ENCODE assay signal across 1 cellular context in genomic region chr7:99677646-99678045, GRCh38.
A peak's percentile ranks its signal among the peaks of the same experiment; 100 is the strongest.
TF ChIP-seq lines count a peak whose summit lies in the region.

No MANE protein-coding gene starts in this region.

TF ChIP-seq in HepG2, 621 proteins besides CTCF, POLR2A, EP300 and RAD21 (continued from another document and continues in another):
- TF ChIP-seq, protein P1, sequence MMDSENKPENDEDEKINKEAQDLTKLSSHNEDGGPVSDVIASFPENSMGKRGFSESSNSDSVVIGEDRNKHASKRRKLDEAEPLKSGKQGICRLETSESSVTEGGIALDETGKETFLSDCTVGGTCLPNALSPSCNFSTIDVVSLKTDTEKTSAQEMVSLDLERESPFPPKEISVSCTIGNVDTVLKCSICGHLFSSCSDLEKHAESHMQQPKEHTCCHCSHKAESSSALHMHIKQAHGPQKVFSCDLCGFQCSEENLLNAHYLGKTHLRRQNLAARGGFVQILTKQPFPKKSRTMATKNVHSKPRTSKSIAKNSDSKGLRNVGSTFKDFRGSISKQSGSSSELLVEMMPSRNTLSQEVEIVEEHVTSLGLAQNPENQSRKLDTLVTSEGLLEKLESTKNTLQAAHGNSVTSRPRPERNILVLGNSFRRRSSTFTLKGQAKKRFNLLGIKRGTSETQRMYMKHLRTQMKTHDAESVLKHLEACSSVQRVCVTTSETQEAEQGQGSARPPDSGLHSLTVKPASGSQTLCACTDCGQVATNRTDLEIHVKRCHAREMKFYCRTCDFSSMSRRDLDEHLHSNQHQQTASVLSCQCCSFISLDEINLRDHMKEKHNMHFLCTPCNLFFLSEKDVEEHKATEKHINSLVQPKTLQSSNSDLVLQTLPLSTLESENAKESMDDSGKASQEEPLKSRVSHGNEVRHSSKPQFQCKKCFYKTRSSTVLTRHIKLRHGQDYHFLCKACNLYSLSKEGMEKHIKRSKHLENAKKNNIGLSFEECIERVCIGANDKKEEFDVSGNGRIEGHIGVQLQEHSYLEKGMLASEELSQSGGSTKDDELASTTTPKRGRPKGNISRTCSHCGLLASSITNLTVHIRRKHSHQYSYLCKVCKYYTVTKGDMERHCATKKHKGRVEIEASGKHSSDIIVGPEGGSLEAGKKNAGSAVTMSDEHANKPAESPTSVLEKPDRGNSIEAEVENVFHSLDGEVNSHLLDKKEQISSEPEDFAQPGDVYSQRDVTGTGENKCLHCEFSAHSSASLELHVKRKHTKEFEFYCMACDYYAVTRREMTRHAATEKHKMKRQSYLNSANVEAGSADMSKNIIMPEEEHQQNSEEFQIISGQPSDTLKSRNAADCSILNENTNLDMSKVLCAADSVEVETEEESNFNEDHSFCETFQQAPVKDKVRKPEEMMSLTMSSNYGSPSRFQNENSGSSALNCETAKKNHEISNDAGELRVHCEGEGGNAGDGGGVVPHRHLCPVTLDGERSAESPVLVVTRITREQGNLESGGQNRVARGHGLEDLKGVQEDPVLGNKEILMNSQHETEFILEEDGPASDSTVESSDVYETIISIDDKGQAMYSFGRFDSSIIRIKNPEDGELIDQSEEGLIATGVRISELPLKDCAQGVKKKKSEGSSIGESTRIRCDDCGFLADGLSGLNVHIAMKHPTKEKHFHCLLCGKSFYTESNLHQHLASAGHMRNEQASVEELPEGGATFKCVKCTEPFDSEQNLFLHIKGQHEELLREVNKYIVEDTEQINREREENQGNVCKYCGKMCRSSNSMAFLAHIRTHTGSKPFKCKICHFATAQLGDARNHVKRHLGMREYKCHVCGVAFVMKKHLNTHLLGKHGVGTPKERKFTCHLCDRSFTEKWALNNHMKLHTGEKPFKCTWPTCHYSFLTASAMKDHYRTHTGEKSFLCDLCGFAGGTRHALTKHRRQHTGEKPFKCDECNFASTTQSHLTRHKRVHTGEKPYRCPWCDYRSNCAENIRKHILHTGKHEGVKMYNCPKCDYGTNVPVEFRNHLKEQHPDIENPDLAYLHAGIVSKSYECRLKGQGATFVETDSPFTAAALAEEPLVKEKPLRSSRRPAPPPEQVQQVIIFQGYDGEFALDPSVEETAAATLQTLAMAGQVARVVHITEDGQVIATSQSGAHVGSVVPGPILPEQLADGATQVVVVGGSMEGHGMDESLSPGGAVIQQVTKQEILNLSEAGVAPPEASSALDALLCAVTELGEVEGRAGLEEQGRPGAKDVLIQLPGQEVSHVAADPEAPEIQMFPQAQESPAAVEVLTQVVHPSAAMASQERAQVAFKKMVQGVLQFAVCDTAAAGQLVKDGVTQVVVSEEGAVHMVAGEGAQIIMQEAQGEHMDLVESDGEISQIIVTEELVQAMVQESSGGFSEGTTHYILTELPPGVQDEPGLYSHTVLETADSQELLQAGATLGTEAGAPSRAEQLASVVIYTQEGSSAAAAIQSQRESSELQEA (CRISPR knock-in tag; IDR thresholded peaks at IDR 0.05; ENCODE audit: not compliant biosample characterization): peak; percentile 35
- no peak for TF ChIP-seq ZNF260 (CRISPR knock-in tag; IDR thresholded peaks at IDR 0.05; ENCODE audit: borderline replicate concordance, low read depth)
- no peak for TF ChIP-seq PLSCR1 (CRISPR knock-in tag; IDR thresholded peaks at IDR 0.05; ENCODE audit: borderline replicate concordance)
- peak; percentile 96 for TF ChIP-seq SALL1 (CRISPR knock-in tag; IDR thresholded peaks at IDR 0.05)
- no peak for TF ChIP-seq CC2D1A (CRISPR knock-in tag; IDR thresholded peaks at IDR 0.05)
- TF ChIP-seq, protein P2, sequence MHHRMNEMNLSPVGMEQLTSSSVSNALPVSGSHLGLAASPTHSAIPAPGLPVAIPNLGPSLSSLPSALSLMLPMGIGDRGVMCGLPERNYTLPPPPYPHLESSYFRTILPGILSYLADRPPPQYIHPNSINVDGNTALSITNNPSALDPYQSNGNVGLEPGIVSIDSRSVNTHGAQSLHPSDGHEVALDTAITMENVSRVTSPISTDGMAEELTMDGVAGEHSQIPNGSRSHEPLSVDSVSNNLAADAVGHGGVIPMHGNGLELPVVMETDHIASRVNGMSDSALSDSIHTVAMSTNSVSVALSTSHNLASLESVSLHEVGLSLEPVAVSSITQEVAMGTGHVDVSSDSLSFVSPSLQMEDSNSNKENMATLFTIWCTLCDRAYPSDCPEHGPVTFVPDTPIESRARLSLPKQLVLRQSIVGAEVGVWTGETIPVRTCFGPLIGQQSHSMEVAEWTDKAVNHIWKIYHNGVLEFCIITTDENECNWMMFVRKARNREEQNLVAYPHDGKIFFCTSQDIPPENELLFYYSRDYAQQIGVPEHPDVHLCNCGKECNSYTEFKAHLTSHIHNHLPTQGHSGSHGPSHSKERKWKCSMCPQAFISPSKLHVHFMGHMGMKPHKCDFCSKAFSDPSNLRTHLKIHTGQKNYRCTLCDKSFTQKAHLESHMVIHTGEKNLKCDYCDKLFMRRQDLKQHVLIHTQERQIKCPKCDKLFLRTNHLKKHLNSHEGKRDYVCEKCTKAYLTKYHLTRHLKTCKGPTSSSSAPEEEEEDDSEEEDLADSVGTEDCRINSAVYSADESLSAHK (CRISPR knock-in tag; IDR thresholded peaks at IDR 0.05; ENCODE audit: borderline replicate concordance): no peak
- TF ChIP-seq BCLAF1 (IDR thresholded peaks at IDR 0.05): no peak
- TF ChIP-seq ZNF33A (CRISPR knock-in tag; IDR thresholded peaks at IDR 0.05; ENCODE audit: borderline replicate concordance): no peak
- no peak for TF ChIP-seq ZNF749 (CRISPR knock-in tag; IDR thresholded peaks at IDR 0.05; ENCODE audit: borderline replicate concordance)
- TF ChIP-seq, protein P3, sequence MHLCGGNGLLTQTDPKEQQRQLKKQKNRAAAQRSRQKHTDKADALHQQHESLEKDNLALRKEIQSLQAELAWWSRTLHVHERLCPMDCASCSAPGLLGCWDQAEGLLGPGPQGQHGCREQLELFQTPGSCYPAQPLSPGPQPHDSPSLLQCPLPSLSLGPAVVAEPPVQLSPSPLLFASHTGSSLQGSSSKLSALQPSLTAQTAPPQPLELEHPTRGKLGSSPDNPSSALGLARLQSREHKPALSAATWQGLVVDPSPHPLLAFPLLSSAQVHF (CRISPR knock-in tag; IDR thresholded peaks at IDR 0.05): no peak
- TF ChIP-seq ZNF761 (CRISPR knock-in tag; conservative IDR thresholded peaks at IDR 0.05): no peak
- TF ChIP-seq HNRNPUL1 (IDR thresholded peaks at IDR 0.05; ENCODE audit: low read depth, low read length): no peak
- no peak for TF ChIP-seq RBAK (CRISPR knock-in tag; IDR thresholded peaks at IDR 0.05)
- TF ChIP-seq ZNF24 (IDR thresholded peaks at IDR 0.05): no peak
- no peak for TF ChIP-seq KDM5A (IDR thresholded peaks at IDR 0.05; ENCODE audit: borderline replicate concordance, low read length)
- TF ChIP-seq ELF4 (CRISPR knock-in tag; IDR thresholded peaks at IDR 0.05; ENCODE audit: borderline replicate concordance): peak; percentile 59; the same call in 1 of the 2 replicates
- 0 out of 2 replicates have a peak, but pooled peaks have one; percentile 39 for TF ChIP-seq ZBTB43 (CRISPR knock-in tag; conservative IDR thresholded peaks at IDR 0.05)
- TF ChIP-seq ZNF570 (CRISPR knock-in tag; IDR thresholded peaks at IDR 0.05; ENCODE audit: borderline replicate concordance): no peak
- peak; percentile 73 for TF ChIP-seq ZFX (CRISPR knock-in tag; IDR thresholded peaks at IDR 0.05; ENCODE audit: low read depth)
- no peak for TF ChIP-seq ZKSCAN5 (CRISPR knock-in tag; IDR thresholded peaks at IDR 0.05)
- peak; percentile 73; the same call in 1 of the 2 replicates for TF ChIP-seq ZNF607 (CRISPR knock-in tag; IDR thresholded peaks at IDR 0.05; ENCODE audit: borderline replicate concordance)
- 0 out of 2 replicates have a peak, but pooled peaks have one; percentile 62 for TF ChIP-seq ZSCAN29 (CRISPR knock-in tag; conservative IDR thresholded peaks at IDR 0.05)
- no peak for TF ChIP-seq ZNF562 (CRISPR knock-in tag; IDR thresholded peaks at IDR 0.05; ENCODE audit: borderline replicate concordance)
- TF ChIP-seq ZBTB25 (CRISPR knock-in tag; IDR thresholded peaks at IDR 0.05): peak; percentile 20; the same call in 1 of the 2 replicates
- TF ChIP-seq ZBTB42 (CRISPR knock-in tag; IDR thresholded peaks at IDR 0.05): no peak
- TF ChIP-seq GMEB1 (CRISPR knock-in tag; IDR thresholded peaks at IDR 0.05; ENCODE audit: borderline replicate concordance): no peak
- TF ChIP-seq SP1 (IDR thresholded peaks at IDR 0.05): no peak
- no peak for TF ChIP-seq SP1 (CRISPR knock-in tag; IDR thresholded peaks at IDR 0.05)
- no peak for TF ChIP-seq FOXA1 (IDR thresholded peaks at IDR 0.05)
- TF ChIP-seq FOXA1 (CRISPR knock-in tag; IDR thresholded peaks at IDR 0.05): peak; percentile 79
- TF ChIP-seq DBP (CRISPR knock-in tag; IDR thresholded peaks at IDR 0.05; ENCODE audit: not compliant biosample characterization): no peak
- TF ChIP-seq RFXAP (CRISPR knock-in tag; IDR thresholded peaks at IDR 0.05; ENCODE audit: borderline replicate concordance): 0 out of 2 replicates have a peak, but pooled peaks have one; percentile 38
- no peak for TF ChIP-seq RBM22 (optimal IDR thresholded peaks at IDR 0.05; ENCODE audit: low read length)
- no peak for TF ChIP-seq GABPB1 (CRISPR knock-in tag; IDR thresholded peaks at IDR 0.05)
- no peak for TF ChIP-seq SCMH1 (CRISPR knock-in tag; IDR thresholded peaks at IDR 0.05; ENCODE audit: borderline replicate concordance)
- TF ChIP-seq ZNF615 (CRISPR knock-in tag; IDR thresholded peaks at IDR 0.05; ENCODE audit: borderline replicate concordance): no peak
